Comparison of ENCODE assay signal across 8 cellular contexts in genomic region chr6:16759181-16759645, GRCh38. TPM values are rescaled to one million over a fixed set of nuclear protein-coding genes. Genes with fewer than 3 reads are reported as not detected.
DNase-seq lines count a peak whose midpoint lies in the region; ATAC-seq, FAIRE-seq and TF ChIP-seq lines count a peak whose summit lies in the region.

No MANE protein-coding gene starts in this region.

- peak; percentile 47 to 50 for DNase-seq in AML-193 (lab: John Stamatoyannopoulos, UW)
- DNase-seq in HFF-Myc (ENCODE audit: extremely low read depth, low read depth) = no peak
- no peak for DNase-seq in activated naive CD8-positive, alpha-beta T cell treated with anti-CD3 and anti-CD28 coated beads, Interleukin-2, amount 50 U/mL, for 24 hours
- no peak for DNase-seq in immature natural killer cell
- no peak for DNase-seq in stimulated activated effector memory CD8-positive, alpha-beta T cell treated with anti-CD3 and anti-CD28 coated beads, Interleukin-12 subunit alpha, Interleukin-12 subunit beta, amount 100 ng/mL, for 72 hours (ENCODE audit: low spot score in 2 of 2)
- no peak for DNase-seq in GM12892 (ENCODE audit: insufficient read length)
- no peak for DNase-seq in SIG-M5 (lab: John Stamatoyannopoulos, UW)

- no peaks in the 10 kb centered on the region for H3K27me3 Mint-ChIP-seq in activated naive CD8-positive, alpha-beta T cell treated with anti-CD3 and anti-CD28 coated beads, Interleukin-2, amount 50 U/mL, for 24 hours
- H3K27me3 Mint-ChIP-seq in immature natural killer cell (ENCODE audit: low read depth in 3 of 3) = peaks cover 7 to 35% (median 30%) of the 10 kb centered on the region in 3 donors

- no peak for TF ChIP-seq CTCF in HFF-Myc (IDR thresholded peaks at IDR 0.05; ENCODE audit: low read depth, low read length, missing control alignments)

- H3K4me3 Mint-ChIP-seq in activated naive CD8-positive, alpha-beta T cell treated with anti-CD3 and anti-CD28 coated beads, Interleukin-2, amount 50 U/mL, for 24 hours = peak overlapping the region; percentile 94
- peak overlapping the region; percentile 89 to 97 (median 94) for H3K4me3 Mint-ChIP-seq in immature natural killer cell
- H3K4me3 Mint-ChIP-seq in stimulated activated effector memory CD8-positive, alpha-beta T cell treated with anti-CD3 and anti-CD28 coated beads, Interleukin-12 subunit alpha, Interleukin-12 subunit beta, amount 100 ng/mL, for 72 hours = peak overlapping the region; percentile 93

- ATAC-seq in activated naive CD8-positive, alpha-beta T cell treated with anti-CD3 and anti-CD28 coated beads, Interleukin-2, amount 50 U/mL, for 24 hours = no peak
- ATAC-seq in stimulated activated effector memory CD8-positive, alpha-beta T cell treated with anti-CD3 and anti-CD28 coated beads, Interleukin-12 subunit alpha, Interleukin-12 subunit beta, amount 100 ng/mL, for 72 hours = no peak
- ATAC-seq in GM21423 (IDR thresholded peaks at IDR 0.05; ENCODE audit: unreplicated experiment) = no peak

- peaks cover 13% of the 10 kb centered on the region for H3K36me3 Mint-ChIP-seq in activated naive CD8-positive, alpha-beta T cell treated with anti-CD3 and anti-CD28 coated beads, Interleukin-2, amount 50 U/mL, for 24 hours (ENCODE audit: low read depth)
- H3K36me3 Mint-ChIP-seq in immature natural killer cell = peaks cover 0 to 4% (median 0%) of the 10 kb centered on the region in 3 donors
- peaks cover 68% of the 10 kb centered on the region for H3K36me3 Mint-ChIP-seq in stimulated activated effector memory CD8-positive, alpha-beta T cell treated with anti-CD3 and anti-CD28 coated beads, Interleukin-12 subunit alpha, Interleukin-12 subunit beta, amount 100 ng/mL, for 72 hours

- peaks cover 59% of the 10 kb centered on the region for H3K4me1 Mint-ChIP-seq in activated naive CD8-positive, alpha-beta T cell treated with anti-CD3 and anti-CD28 coated beads, Interleukin-2, amount 50 U/mL, for 24 hours
- peaks cover 38 to 62% of the 10 kb centered on the region in 2 donors for H3K4me1 Mint-ChIP-seq in immature natural killer cell
- H3K4me1 Mint-ChIP-seq in stimulated activated effector memory CD8-positive, alpha-beta T cell treated with anti-CD3 and anti-CD28 coated beads, Interleukin-12 subunit alpha, Interleukin-12 subunit beta, amount 100 ng/mL, for 72 hours = peaks cover 52% of the 10 kb centered on the region

- no peaks in the 10 kb centered on the region for H3K9me3 Mint-ChIP-seq in activated naive CD8-positive, alpha-beta T cell treated with anti-CD3 and anti-CD28 coated beads, Interleukin-2, amount 50 U/mL, for 24 hours
- H3K9me3 Mint-ChIP-seq in immature natural killer cell = no peaks in the 10 kb centered on the region
- H3K9me3 Mint-ChIP-seq in stimulated activated effector memory CD8-positive, alpha-beta T cell treated with anti-CD3 and anti-CD28 coated beads, Interleukin-12 subunit alpha, Interleukin-12 subunit beta, amount 100 ng/mL, for 72 hours = no peaks in the 10 kb centered on the region

- no peak for TF ChIP-seq POLR2A in GM12892 (IDR thresholded peaks at IDR 0.05; ENCODE audit: low read depth, low read length)

- peak overlapping the region; percentile 90 for H3K27ac Mint-ChIP-seq in activated naive CD8-positive, alpha-beta T cell treated with anti-CD3 and anti-CD28 coated beads, Interleukin-2, amount 50 U/mL, for 24 hours
- H3K27ac Mint-ChIP-seq in immature natural killer cell = peak overlapping the region; percentile 94 to 98 (median 98)
- H3K27ac Mint-ChIP-seq in stimulated activated effector memory CD8-positive, alpha-beta T cell treated with anti-CD3 and anti-CD28 coated beads, Interleukin-12 subunit alpha, Interleukin-12 subunit beta, amount 100 ng/mL, for 72 hours = peak overlapping the region; percentile 96

- H3K4me3 ChIP-seq in HFF-Myc (replicated peaks; ENCODE audit: low read depth, low read length) = peak overlapping the region; percentile 85

- no peak for FAIRE-seq in GM12892 (lab: Jason Lieb, UNC)

RNA-seq across cellular contexts. Expression of gene ATXN1, which starts 2.0 kb away (rescaled TPM):
- 10 to 100 TPM in 1 of 3 donors, 1 to 10 TPM in 2; 6.9 to 14.7 (median 8.0) TPM for polyA plus RNA-seq in immature natural killer cell
- 15.6 TPM for polyA plus RNA-seq in GM12892 (2012; ENCODE audit: missing spikeins)

Comparison
In these comparisons a context has a peak if more than half of its experiments do, and no peak if none do; other contexts are left out.
1. DNase-seq: peak in AML-193 (2 of 2); none in HFF-Myc (single experiment), activated naive CD8-positive, alpha-beta T cell treated with anti-CD3 and anti-CD28 coated beads, Interleukin-2, amount 50 U/mL, for 24 hours (single experiment), immature natural killer cell (0 of 3), stimulated activated effector memory CD8-positive, alpha-beta T cell treated with anti-CD3 and anti-CD28 coated beads, Interleukin-12 subunit alpha, Interleukin-12 subunit beta, amount 100 ng/mL, for 72 hours (0 of 2), GM12892 (single experiment) and SIG-M5 (single experiment).
2. Peak in every context shown above with its lines, with median percentiles within 50 percentile points of each other: H3K27ac Mint-ChIP-seq and H3K4me3 Mint-ChIP-seq.